Comparison of ENCODE assay signal across 17 cellular contexts in the genomic region with DNA sequence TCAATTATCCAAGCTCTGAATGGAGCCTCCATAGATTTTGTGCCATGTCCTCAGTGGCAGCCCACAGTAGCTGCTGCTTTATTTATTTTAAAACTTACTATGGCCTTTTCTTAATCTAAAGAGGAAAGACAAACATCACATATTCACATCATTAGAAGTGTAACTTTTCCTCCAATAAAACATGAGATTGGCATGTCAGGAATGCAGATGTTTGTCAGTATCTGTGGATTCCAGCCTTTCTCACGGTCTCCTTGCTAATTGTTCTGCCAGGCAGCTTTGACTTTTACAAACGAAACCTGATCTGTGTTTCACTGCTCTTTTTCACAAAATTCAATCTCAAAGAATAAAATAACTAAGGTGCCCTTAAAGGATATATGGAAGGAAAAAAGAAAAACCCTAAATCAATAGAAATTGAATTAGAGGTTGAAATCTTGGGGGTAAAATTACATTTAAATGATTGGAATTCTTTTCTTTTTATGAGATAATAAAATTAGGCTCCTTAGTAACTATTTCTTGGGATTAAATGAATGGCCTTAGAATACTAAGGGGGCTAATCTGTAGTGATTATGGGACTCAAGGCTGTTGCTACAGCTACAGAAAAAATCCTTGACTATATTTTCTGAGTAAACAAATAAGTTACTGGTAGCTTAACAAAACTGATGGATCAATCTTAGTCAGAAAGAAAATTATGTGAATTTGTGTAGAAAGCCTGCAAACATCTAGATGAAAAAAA.
DNase-seq lines count a peak whose midpoint lies in the region; ATAC-seq and TF ChIP-seq lines count a peak whose summit lies in the region.
"Had no signal": no experiment of that assay in that cellular context is flagged by ENCODE, and none has a peak within 500 bp of the region (broad histone marks: within the 10 kb centered on the region; RNA-seq: fewer than 3 reads in every experiment).

No MANE protein-coding gene starts in this region.

- H3K4me1 Mint-ChIP-seq in nephron progenitor cell = peaks cover 15% of the 10 kb centered on the region
- no peaks in the 10 kb centered on the region for H3K4me1 Mint-ChIP-seq in activated CD8-positive, alpha-beta T cell treated with anti-CD3 and anti-CD28 coated beads for 36 hours (ENCODE audit: low read depth)
- H3K4me1 Mint-ChIP-seq: natural killer cell had no signal

- no peaks in the 10 kb centered on the region for H3K27me3 Mint-ChIP-seq in nephron progenitor cell (ENCODE audit: low read depth, poor library complexity)
- no peaks in the 10 kb centered on the region for H3K27me3 Mint-ChIP-seq in activated CD8-positive, alpha-beta T cell treated with anti-CD3 and anti-CD28 coated beads for 36 hours

- H3K4me3 Mint-ChIP-seq in nephron progenitor cell = no peak overlapping the region
- no peak overlapping the region for H3K4me3 Mint-ChIP-seq in activated CD8-positive, alpha-beta T cell treated with anti-CD3 and anti-CD28 coated beads for 36 hours
- H3K4me3 Mint-ChIP-seq: activated T-helper 1 cell treated with anti-CD3 and anti-CD28 coated beads, Interleukin-12 subunit alpha, Interleukin-12 subunit beta, Interleukin-2, Interleukin-4 antibody, amounts not matched to agents 30 ng/mL and 10 ng/mL and 1 ng/mL, durations not matched to agents 14 hours and 24 hours and 36 hours; natural killer cell had no signal

- no peak for ATAC-seq in activated CD8-positive, alpha-beta T cell treated with anti-CD3 and anti-CD28 coated beads for 36 hours
- ATAC-seq: left colon; natural killer cell; right cardiac atrium; stimulated activated naive CD8-positive, alpha-beta T cell treated with anti-CD3 and anti-CD28 coated beads, Interleukin-15, Interleukin-2, amounts not matched to agents 100 U/mL and 50 U/mL, for 24 hours had no signal

- H3K36me3 Mint-ChIP-seq in nephron progenitor cell (ENCODE audit: low read depth) = no peaks in the 10 kb centered on the region
- no peaks in the 10 kb centered on the region for H3K36me3 Mint-ChIP-seq in activated CD8-positive, alpha-beta T cell treated with anti-CD3 and anti-CD28 coated beads for 36 hours (ENCODE audit: low read depth)
- H3K36me3 Mint-ChIP-seq: natural killer cell had no signal

- intact Hi-C loops in activated CD8-positive, alpha-beta T cell treated with anti-CD3 and anti-CD28 coated beads for 36 hours (cut with micrococcal nuclease) = no loop called here
- intact Hi-C loops in head of caudate nucleus (cut with DNase I) = no loop called here

- TF ChIP-seq CTCF in nephron progenitor cell (IDR thresholded peaks at IDR 0.05) = no peak
- TF ChIP-seq CTCF in activated CD8-positive, alpha-beta T cell treated with anti-CD3 and anti-CD28 coated beads for 36 hours (IDR thresholded peaks at IDR 0.05) = no peak

- CTCF ChIA-PET in activated CD8-positive, alpha-beta T cell treated with anti-CD3 and anti-CD28 coated beads for 36 hours (lab: Charles Lee) = no interaction called here

- peak; percentile 42 for DNase-seq in ELR (ENCODE audit: low read depth)
- peak; percentile 65 for DNase-seq in M059J (ENCODE audit: low read depth)
- DNase-seq in fibroblast of gingiva (ENCODE audit: low read depth) = peak; percentile 14
- DNase-seq in nephron progenitor cell = peak; percentile 15
- no peak for DNase-seq in activated CD8-positive, alpha-beta T cell treated with anti-CD3 and anti-CD28 coated beads for 36 hours
- no peak for DNase-seq in DMS53 (lab: John Stamatoyannopoulos, UW)
- DNase-seq in head of caudate nucleus = no peak
- no peak for DNase-seq in NCI-H2107 treated with DMSO at 0.1 percent for 48 hours (lab: John Stamatoyannopoulos, UW; ENCODE audit: unreplicated experiment)
- DNase-seq: aorta; dorsolateral prefrontal cortex; left colon; natural killer cell; right cardiac atrium; RPMI8226; stimulated activated CD4-positive, alpha-beta T cell treated with anti-CD3 and anti-CD28 coated beads, Interleukin-4, amount 100 ng/mL, for 24 hours; stimulated activated naive CD8-positive, alpha-beta T cell treated with anti-CD3 and anti-CD28 coated beads, Interleukin-15, Interleukin-2, amounts not matched to agents 100 U/mL and 50 U/mL, for 24 hours had no signal

- POLR2A ChIA-PET in activated CD8-positive, alpha-beta T cell treated with anti-CD3 and anti-CD28 coated beads for 36 hours (lab: Charles Lee) = no interaction called here

- H3K9me3 Mint-ChIP-seq in nephron progenitor cell = no peaks in the 10 kb centered on the region
- H3K9me3 Mint-ChIP-seq in activated CD8-positive, alpha-beta T cell treated with anti-CD3 and anti-CD28 coated beads for 36 hours = no peaks in the 10 kb centered on the region
- H3K9me3 Mint-ChIP-seq: activated T-helper 1 cell treated with anti-CD3 and anti-CD28 coated beads, Interleukin-12 subunit alpha, Interleukin-12 subunit beta, Interleukin-2, Interleukin-4 antibody, amounts not matched to agents 30 ng/mL and 10 ng/mL and 1 ng/mL, durations not matched to agents 14 hours and 24 hours and 36 hours had no signal

- peak overlapping the region; percentile 98 for H3K27ac Mint-ChIP-seq in nephron progenitor cell
- H3K27ac Mint-ChIP-seq in activated CD8-positive, alpha-beta T cell treated with anti-CD3 and anti-CD28 coated beads for 36 hours = no peak overlapping the region
- H3K27ac Mint-ChIP-seq: activated T-helper 1 cell treated with anti-CD3 and anti-CD28 coated beads, Interleukin-12 subunit alpha, Interleukin-12 subunit beta, Interleukin-2, Interleukin-4 antibody, amounts not matched to agents 30 ng/mL and 10 ng/mL and 1 ng/mL, durations not matched to agents 14 hours and 24 hours and 36 hours; natural killer cell had no signal

Comparison
In these comparisons a context has a peak if more than half of its experiments do, and no peak if none do; other contexts are left out.
1. DNase-seq: peak in ELR (single experiment), M059J (single experiment), fibroblast of gingiva (single experiment) and nephron progenitor cell (single experiment); none in activated CD8-positive, alpha-beta T cell treated with anti-CD3 and anti-CD28 coated beads for 36 hours (single experiment), DMS53 (single experiment), head of caudate nucleus (0 of 42) and NCI-H2107 treated with DMSO at 0.1 percent for 48 hours (single experiment).